In genomic region chr7:158164101-158165095, GRCh38 we compare ENCODE assay signal across 9 cellular contexts.
"Had no signal": no experiment of that assay in that cellular context is flagged by ENCODE, and none has a peak within 500 bp of the region (broad histone marks: within the 10 kb centered on the region; RNA-seq: fewer than 3 reads in every experiment).

No MANE protein-coding gene starts in this region.

- H3K36me3 Mint-ChIP-seq: activated naive CD8-positive, alpha-beta T cell had no signal

- ATAC-seq: pancreas had no signal

- H3K27me3 ChIP-seq: pancreas, tibial nerve had no signal

- H3K27ac ChIP-seq: left ventricle myocardium inferior, pancreas had no signal

- H3K36me3 ChIP-seq: left ventricle myocardium inferior, pancreas, tibial nerve had no signal

- DNase-seq: activated effector memory CD4-positive, alpha-beta T cell treated with Interleukin-2 at 50 U/mL for 16 hours; activated T-cell treated with anti-CD3 and anti-CD28 coated beads, Interleukin-2, amount 50 U/mL, for 1 hour; foreskin melanocyte; kidney; left ventricle myocardium inferior; nephron progenitor cell; pancreas had no signal

- H3K4me1 Mint-ChIP-seq: nephron progenitor cell had no signal

- H3K4me3 ChIP-seq: left ventricle myocardium inferior, pancreas, tibial nerve had no signal

- H3K4me1 ChIP-seq: left ventricle myocardium inferior, pancreas, tibial nerve had no signal

- H3K4me3 Mint-ChIP-seq: activated naive CD8-positive, alpha-beta T cell; nephron progenitor cell had no signal

- H3K9me3 ChIP-seq: left ventricle myocardium inferior, pancreas had no signal

- H3K27ac Mint-ChIP-seq: activated naive CD8-positive, alpha-beta T cell; nephron progenitor cell had no signal
